ENCODE assay signal across 8 cellular contexts in genomic region chr7:44038961-44039558, GRCh38. TPM values are rescaled to one million over a fixed set of nuclear protein-coding genes. Genes with fewer than 3 reads are reported as not detected.
A peak's percentile ranks its signal among the peaks of the same experiment; 100 is the strongest.
DNase-seq lines count a peak whose midpoint lies in the region; ATAC-seq and TF ChIP-seq lines count a peak whose summit lies in the region.
"Not testable (repeated sequence)": the region's sequence is repeated elsewhere in the genome, so short reads cannot be mapped to it uniquely, and the experiment has no call there.

No MANE protein-coding gene starts in this region.

- not testable (repeated sequence) for TF ChIP-seq POLR2A in ovary (IDR thresholded peaks at IDR 0.05)

- not testable (repeated sequence) for H3K36me3 ChIP-seq in GM06990 (ENCODE audit: control insufficient read depth, insufficient read depth, low read length); ovary

- H3K27me3 ChIP-seq in GM06990 (replicated peaks; ENCODE audit: control insufficient read depth, insufficient read depth, low read length); ovary: not testable (repeated sequence)

- DNase-seq in GM06990 (ENCODE audit: extremely low read depth, insufficient read length): peak; percentile 84
- DNase-seq in NCI-H1436 (lab: John Stamatoyannopoulos, UW): peak; percentile 31
- peak; percentile 66 to 87 (median 77) for DNase-seq in T-helper 2 cell
- DNase-seq in activated naive CD8-positive, alpha-beta T cell treated with anti-CD3 and anti-CD28 coated beads, Interleukin-2, amount 50 U/mL, for 16 hours (ENCODE audit: low read depth, low spot score): peak; percentile 69
- peak; percentile 98 for DNase-seq in Right ventricle myocardium inferior (ENCODE audit: missing footprints)
- DNase-seq in ovary: peak; percentile 89 to 95 (median 91)
- DNase-seq in superior temporal gyrus (ENCODE audit: extremely low spot score): peak; percentile 84

- WGBS in ovary, 3 donors: 5 to 11% (median 10%) methylated on average over 9 to 18 of the region's 26 CpGs

- peak; percentile 65 for ATAC-seq in HG02642 (IDR thresholded peaks at IDR 0.05; ENCODE audit: poor library complexity, unreplicated experiment)
- peak; percentile 93 for ATAC-seq in Right ventricle myocardium inferior

- peak overlapping the region in 1 of 2 donors; percentile 57 for H3K27ac ChIP-seq in ovary

- H3K4me3 ChIP-seq in GM06990 (replicated peaks; ENCODE audit: low read depth, low read length): peak overlapping the region; percentile 35
- peak overlapping the region; percentile 34 for H3K4me3 ChIP-seq in ovary

- H3K9me3 ChIP-seq in ovary: not testable (repeated sequence)

- TF ChIP-seq EP300 in ovary (IDR thresholded peaks at IDR 0.05): not testable (repeated sequence)

- not testable (repeated sequence) for H3K4me1 ChIP-seq in ovary (ENCODE audit: insufficient read depth)

- TF ChIP-seq CTCF in GM06990 (IDR thresholded peaks at IDR 0.05; ENCODE audit: insufficient read depth, low read length, poor library complexity, severe bottlenecking); ovary (IDR thresholded peaks at IDR 0.05): not testable (repeated sequence)

- intact Hi-C loops in Right ventricle myocardium inferior (cut with DNase I); ovary (cut with DNase I): not testable (repeated sequence)

RNA-seq across cellular contexts. Expression of gene DBNL, which starts 5.4 kb away (rescaled TPM):
- total RNA-seq in Right ventricle myocardium inferior (36.0 TPM), ovary (10 to 100 TPM; 56.3 to 91.1 (median 70.2) TPM)
- 10 to 100 TPM; 22.0 to 57.7 TPM for polyA plus RNA-seq in ovary

RNA-seq across cellular contexts. Expression of gene PGAM2, which starts 26.3 kb away (rescaled TPM):
- 1,123 TPM for total RNA-seq in Right ventricle myocardium inferior
- 1 to 10 TPM in 4 of 7 donors, under 1 TPM in 1, not detected in 2; 0.72 to 3.2 (median 1.9) TPM for total RNA-seq in ovary
- 1 to 10 TPM in 1 of 2 donors, under 1 TPM in 1; 0.40 to 1.7 TPM for polyA plus RNA-seq in ovary

RNA-seq across cellular contexts. Expression of gene SPDYE1, which starts 41.4 kb away (rescaled TPM):
- total RNA-seq in Right ventricle myocardium inferior: not detected
- total RNA-seq in ovary: under 1 TPM in 3 of 7 donors, not detected in 4; 0.10 to 0.17 (median 0.13) TPM
- under 1 TPM in 1 of 2 donors, not detected in 1; 0.02 TPM for polyA plus RNA-seq in ovary

RNA-seq across cellular contexts. Expression of gene POLM, which starts 43.3 kb away (rescaled TPM):
- 16.1 TPM for total RNA-seq in Right ventricle myocardium inferior
- 10 to 100 TPM; 20.9 to 37.3 (median 30.2) TPM for total RNA-seq in ovary
- 10 to 100 TPM in 1 of 2 donors, 1 to 10 TPM in 1; 5.1 to 24.7 TPM for polyA plus RNA-seq in ovary

Comparison
In these comparisons a context has a peak if more than half of its experiments do, and no peak if none do; other contexts are left out.
1. DNase-seq: peak in every context shown above with its lines; median percentile 98 in Right ventricle myocardium inferior; 91 in ovary; 84 in GM06990; 84 in superior temporal gyrus; 77 in T-helper 2 cell; 69 in activated naive CD8-positive, alpha-beta T cell treated with anti-CD3 and anti-CD28 coated beads, Interleukin-2, amount 50 U/mL, for 16 hours; 31 in NCI-H1436.
2. RNA of gene PGAM2, which starts 26.3 kb away (total RNA-seq): 1,123 TPM in Right ventricle myocardium inferior (single experiment); 0.72 to 3.2 TPM in ovary; every median in the first group is over 100 times any median in the second.